Comparison of ENCODE assay signal across 8 cellular contexts in the genomic region with DNA sequence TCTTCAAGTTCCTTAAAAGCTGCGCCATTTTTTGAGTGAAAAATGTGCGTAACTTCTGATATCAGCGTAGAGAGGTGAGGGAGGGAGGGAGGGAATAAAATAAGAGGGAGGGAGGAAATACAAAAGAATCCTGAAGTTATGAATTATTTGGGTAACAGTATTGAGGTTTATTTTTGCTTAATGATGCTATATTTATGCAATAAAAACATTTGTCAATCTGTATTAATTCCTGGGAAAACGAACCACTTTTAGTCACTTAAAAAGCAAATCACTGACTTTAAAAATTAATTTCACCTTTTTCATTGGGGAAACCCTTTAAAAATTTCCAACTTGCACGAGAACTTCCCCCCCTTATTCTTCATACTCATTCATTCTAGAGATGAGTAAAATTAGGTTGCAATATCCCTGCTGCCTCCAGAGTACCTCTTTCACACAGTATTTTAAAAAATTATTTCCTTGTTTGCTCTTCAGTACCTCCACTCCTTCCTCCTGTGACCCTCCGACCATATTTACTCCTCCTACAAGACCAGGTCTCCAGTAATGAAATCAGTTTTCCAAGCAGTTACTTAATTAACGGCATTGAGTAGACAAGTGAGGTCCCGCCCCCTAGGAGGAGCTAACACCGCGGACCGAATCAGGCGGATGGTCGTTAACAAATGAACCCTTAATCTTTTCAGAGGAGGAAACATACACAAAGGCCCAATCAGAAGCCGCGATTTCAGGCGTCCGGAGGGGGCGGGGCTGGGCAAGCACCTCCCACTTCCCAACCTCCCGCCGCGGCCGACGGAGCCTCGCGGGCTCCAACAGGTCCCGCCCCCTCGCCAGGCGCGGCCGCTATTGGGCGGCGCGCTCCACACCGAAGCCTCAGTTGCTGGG. TPM values are rescaled to one million over a fixed set of nuclear protein-coding genes. Genes with fewer than 3 reads are reported as not detected.
DNase-seq lines count a peak whose midpoint lies in the region; ATAC-seq, FAIRE-seq and TF ChIP-seq lines count a peak whose summit lies in the region.

No MANE protein-coding gene starts in this region.

- H3K36me3 ChIP-seq in GM23338 (ENCODE audit: insufficient read depth) = 0 out of 2 replicates have a peak, but pooled peaks cover 4% of the 10 kb centered on the region

- H3K4me1 ChIP-seq in GM23338 (ENCODE audit: insufficient read depth) = peaks cover 15% of the 10 kb centered on the region

- H3K27ac ChIP-seq in GM23338 (ENCODE audit: low read depth) = peak overlapping the region; percentile 97

- peaks cover 23% of the 10 kb centered on the region for H3K9me3 Mint-ChIP-seq in GM23338
- no peaks in the 10 kb centered on the region for H3K9me3 Mint-ChIP-seq in activated T-helper 17 cell treated with anti-CD3 and anti-CD28 coated beads, Interleukin-2, amount 50 U/mL, for 72 hours
- peaks cover 28% of the 10 kb centered on the region for H3K9me3 Mint-ChIP-seq in nephron progenitor cell
- H3K9me3 Mint-ChIP-seq in stimulated activated naive CD8-positive, alpha-beta T cell treated with anti-CD3 and anti-CD28 coated beads, Interleukin-15, amount 100 ng/mL, for 72 hours = no peaks in the 10 kb centered on the region

- peak; percentile 77 for ATAC-seq in GM23338
- peak; percentile 89 for ATAC-seq in activated T-helper 17 cell treated with anti-CD3 and anti-CD28 coated beads, Interleukin-2, amount 50 U/mL, for 72 hours (replicated peaks)
- ATAC-seq in stimulated activated naive CD8-positive, alpha-beta T cell treated with anti-CD3 and anti-CD28 coated beads, Interleukin-15, amount 100 ng/mL, for 72 hours = peak; percentile 88

- peaks cover 28% of the 10 kb centered on the region for H3K4me1 Mint-ChIP-seq in GM23338
- H3K4me1 Mint-ChIP-seq in activated T-helper 17 cell treated with anti-CD3 and anti-CD28 coated beads, Interleukin-2, amount 50 U/mL, for 72 hours = peaks cover 13% of the 10 kb centered on the region
- peaks cover 38% of the 10 kb centered on the region for H3K4me1 Mint-ChIP-seq in nephron progenitor cell
- peaks cover 25% of the 10 kb centered on the region for H3K4me1 Mint-ChIP-seq in stimulated activated naive CD8-positive, alpha-beta T cell treated with anti-CD3 and anti-CD28 coated beads, Interleukin-15, amount 100 ng/mL, for 72 hours

- no peaks in the 10 kb centered on the region for H3F3A ChIP-seq in GM23338 (replicated peaks; ENCODE audit: low read depth)

- peak overlapping the region; percentile 54 for H3K4me3 ChIP-seq in GM23338

- H3K79me2 ChIP-seq in GM23338 (replicated peaks; ENCODE audit: insufficient read depth) = peaks cover 44% of the 10 kb centered on the region

- H3K27me3 ChIP-seq in GM23338 (ENCODE audit: insufficient read depth) = no peaks in the 10 kb centered on the region

- H3K27me3 Mint-ChIP-seq in GM23338 (ENCODE audit: insufficient read depth, low read depth, poor library complexity) (peaks cover 12% of the 10 kb centered on the region), nephron progenitor cell (ENCODE audit: low read depth, poor library complexity) (peaks cover 10% of the 10 kb centered on the region)
- peaks cover 4% of the 10 kb centered on the region for H3K27me3 Mint-ChIP-seq in activated T-helper 17 cell treated with anti-CD3 and anti-CD28 coated beads, Interleukin-2, amount 50 U/mL, for 72 hours
- H3K27me3 Mint-ChIP-seq in stimulated activated naive CD8-positive, alpha-beta T cell treated with anti-CD3 and anti-CD28 coated beads, Interleukin-15, amount 100 ng/mL, for 72 hours = no peaks in the 10 kb centered on the region

- peaks cover 23% of the 10 kb centered on the region for H4K20me1 ChIP-seq in GM23338 (replicated peaks; ENCODE audit: insufficient read depth)

- peak overlapping the region; percentile 98 for H3K27ac Mint-ChIP-seq in GM23338
- peak overlapping the region; percentile 61 for H3K27ac Mint-ChIP-seq in activated T-helper 17 cell treated with anti-CD3 and anti-CD28 coated beads, Interleukin-2, amount 50 U/mL, for 72 hours
- H3K27ac Mint-ChIP-seq in nephron progenitor cell = peak overlapping the region; percentile 13
- peak overlapping the region; percentile 2 to 36 for H3K27ac Mint-ChIP-seq in stimulated activated naive CD8-positive, alpha-beta T cell treated with anti-CD3 and anti-CD28 coated beads, Interleukin-15, amount 100 ng/mL, for 72 hours

- TF ChIP-seq CTCF in GM23338 (conservative IDR thresholded peaks at IDR 0.05; ENCODE audit: low read depth in 2 of 2) (no peak), nephron progenitor cell (IDR thresholded peaks at IDR 0.05) (no peak)

- peak overlapping the region; percentile 69 for H3K4me2 ChIP-seq in GM23338

- H3K4me3 Mint-ChIP-seq in GM23338 (peak overlapping the region; percentile 89), nephron progenitor cell (peak overlapping the region; percentile 88)
- H3K4me3 Mint-ChIP-seq in activated T-helper 17 cell treated with anti-CD3 and anti-CD28 coated beads, Interleukin-2, amount 50 U/mL, for 72 hours = peak overlapping the region; percentile 80
- peak overlapping the region; percentile 72 to 86 for H3K4me3 Mint-ChIP-seq in stimulated activated naive CD8-positive, alpha-beta T cell treated with anti-CD3 and anti-CD28 coated beads, Interleukin-15, amount 100 ng/mL, for 72 hours

- no peak overlapping the region for H2AFZ ChIP-seq in GM23338

- H3K36me3 Mint-ChIP-seq in GM23338 (ENCODE audit: low read depth) (peaks cover 31% of the 10 kb centered on the region), nephron progenitor cell (ENCODE audit: low read depth) (peaks cover 32% of the 10 kb centered on the region)
- H3K36me3 Mint-ChIP-seq in activated T-helper 17 cell treated with anti-CD3 and anti-CD28 coated beads, Interleukin-2, amount 50 U/mL, for 72 hours (ENCODE audit: low read depth) = peaks cover 12% of the 10 kb centered on the region

- peak; percentile 88 for FAIRE-seq in RCC 7860 (lab: Jason Lieb, UNC)

- DNase-seq in DMS79 treated with DMSO at 0.1 percent for 48 hours (lab: John Stamatoyannopoulos, UW) (peak; percentile 98), GM23338 (ENCODE audit: low spot score) (peak; percentile 99), LHCN-M2 (ENCODE audit: low read depth) (peak; percentile 98), RCC 7860 (ENCODE audit: low spot score) (peak; percentile 96), fibroblast of the conjunctiva (ENCODE audit: low read depth) (peak; percentile 97), nephron progenitor cell (peak; percentile 98)
- peak; percentile 98 to 99 for DNase-seq in stimulated activated naive CD8-positive, alpha-beta T cell treated with anti-CD3 and anti-CD28 coated beads, Interleukin-15, amount 100 ng/mL, for 72 hours

- no peaks in the 10 kb centered on the region for H3K9me2 ChIP-seq in GM23338 (ENCODE audit: insufficient read depth)

TF ChIP-seq in GM23338, 12 proteins besides CTCF, POLR2A, EP300 and RAD21:
- TF ChIP-seq POLR2AphosphoS5 (IDR thresholded peaks at IDR 0.05; ENCODE audit: low read depth) = peak; percentile 90
- TF ChIP-seq EZH2 (IDR thresholded peaks at IDR 0.05; ENCODE audit: low read depth, unreplicated experiment) = no peak
TF ChIP-seq in GM23338: peak in this region for 1.

RNA-seq across cellular contexts. Expression of a gene that starts 0.5 kb away (rescaled TPM):
- total RNA-seq in GM23338 (2014; rRNA removed; shearing (Covaris generic)) = 120 and 126 TPM in 2 replicates
- polyA plus RNA-seq in GM23338 (2016; fragmentation: Nextera tagmentation; extraction: Ambion mirVana) = 61.2 and 67.0 TPM in 2 replicates
- 14.1 and 16.1 TPM in 2 replicates for total RNA-seq in LHCN-M2 (2014; rRNA removed)
- 4.6 TPM for polyA plus RNA-seq in LHCN-M2 (2012)
- 10 to 100 TPM in 1 of 2 donors, 1 to 10 TPM in 1; 8.5 to 19.4 TPM for total RNA-seq in activated T-helper 17 cell treated with anti-CD3 and anti-CD28 coated beads, Interleukin-2, amount 50 U/mL, for 72 hours

Comparison
In these comparisons a context has a peak if more than half of its experiments do, and no peak if none do; other contexts are left out.
1. Peak in every context shown above with its lines: DNase-seq, ATAC-seq, H3K4me3 ChIP-seq and H3K27ac ChIP-seq.
2. H3K27ac Mint-ChIP-seq: peak in every context shown above with its lines; median percentile 98 in GM23338; 61 in activated T-helper 17 cell treated with anti-CD3 and anti-CD28 coated beads, Interleukin-2, amount 50 U/mL, for 72 hours; 19 in stimulated activated naive CD8-positive, alpha-beta T cell treated with anti-CD3 and anti-CD28 coated beads, Interleukin-15, amount 100 ng/mL, for 72 hours; 13 in nephron progenitor cell.